11 cellular contexts compared by ENCODE assay signal in the genomic region with DNA sequence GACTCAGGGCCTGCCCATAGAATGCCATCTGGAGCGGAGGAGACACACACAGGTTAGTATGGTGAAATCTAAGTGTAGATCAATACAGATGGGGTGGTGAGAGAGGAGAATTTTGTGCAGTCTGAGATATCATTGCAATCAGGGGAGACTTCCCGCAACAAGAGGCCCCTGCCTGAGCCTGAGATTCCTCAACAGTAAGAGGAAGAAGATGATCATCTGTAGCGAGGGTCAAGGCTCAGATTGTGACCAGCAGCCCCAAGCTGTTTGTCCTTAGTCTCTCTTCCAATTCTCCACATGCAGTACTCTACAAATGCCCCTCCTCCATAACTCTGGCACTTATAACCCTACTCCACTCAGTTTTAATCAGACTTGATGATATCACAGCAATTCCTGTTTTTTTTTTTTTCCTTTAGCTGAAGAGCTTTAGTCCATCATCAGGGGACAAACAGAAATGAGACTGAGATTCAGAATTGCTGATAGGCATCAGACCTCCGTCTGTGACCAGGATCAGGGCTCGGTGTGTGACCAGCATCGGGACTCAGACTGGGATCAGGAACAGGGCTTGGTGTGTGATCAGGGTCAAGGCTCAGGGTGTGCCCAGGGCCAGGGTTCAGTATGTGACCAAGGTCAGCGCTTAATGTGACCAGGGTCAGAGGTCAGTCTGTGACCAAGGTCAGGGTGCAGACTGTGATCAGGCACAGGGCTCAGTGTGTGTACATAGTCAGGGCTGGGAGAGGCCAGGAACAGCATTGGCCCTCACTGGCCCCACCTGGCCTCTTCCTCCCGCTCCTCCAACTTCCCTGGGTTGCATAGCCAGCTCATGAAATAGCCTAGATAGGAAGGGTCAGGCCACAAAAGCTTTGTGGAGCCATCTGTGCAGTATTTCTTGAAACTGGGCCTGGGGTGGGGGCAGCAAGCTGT. TPM values are rescaled to one million over a fixed set of nuclear protein-coding genes. Genes with fewer than 3 reads are reported as not detected.
DNase-seq lines count a peak whose midpoint lies in the region; ATAC-seq, FAIRE-seq and TF ChIP-seq lines count a peak whose summit lies in the region.
"Had no signal": no experiment of that assay in that cellular context is flagged by ENCODE, and none has a peak within 500 bp of the region (broad histone marks: within the 10 kb centered on the region; RNA-seq: fewer than 3 reads in every experiment).

No MANE protein-coding gene starts in this region.

- no peak overlapping the region for H3K4me3 Mint-ChIP-seq in GM23338
- H3K4me3 Mint-ChIP-seq: activated naive CD4-positive, alpha-beta T cell treated with anti-CD3 and anti-CD28 coated beads, Interleukin-2, amount 50 U/mL, for 24 hours; T-helper 1 cell treated with Interleukin-12 subunit alpha and Interleukin-12 subunit beta and Interleukin-4 antibody, amounts not matched to agents 30 μg/mL and 1 μg/mL, for 36 hours had no signal

- H3K27ac ChIP-seq in kidney (ENCODE audit: low read depth in 2 of 2, low read length in 2 of 2) (peak overlapping the region in 1 of 2 donors; percentile 38), thoracic aorta (peak overlapping the region; percentile 93 to 95), GM23338 (ENCODE audit: low read depth) (no peak overlapping the region)

- no peak overlapping the region for H3K4me3 ChIP-seq in H7 (ENCODE audit: insufficient read depth, low read depth, low read length)
- peak overlapping the region; percentile 25 for H3K4me3 ChIP-seq in adipocyte (ENCODE audit: low read length)
- H3K4me3 ChIP-seq in kidney (ENCODE audit: low read length in 2 of 2), result no peak overlapping the region
- H3K4me3 ChIP-seq in thoracic aorta, result no peak overlapping the region
- no peak overlapping the region for H3K4me3 ChIP-seq in GM23338

- no peak for FAIRE-seq in kidney (lab: Jason Lieb, UNC)

- H3F3A ChIP-seq in GM23338 (replicated peaks; ENCODE audit: low read depth), result no peaks in the 10 kb centered on the region

- no peaks in the 10 kb centered on the region for H3K79me2 ChIP-seq in GM23338 (replicated peaks; ENCODE audit: insufficient read depth)

- H3K27me3 Mint-ChIP-seq in GM23338 (ENCODE audit: insufficient read depth, low read depth, poor library complexity), result peaks cover 8% of the 10 kb centered on the region
- H3K27me3 Mint-ChIP-seq: activated naive CD4-positive, alpha-beta T cell treated with anti-CD3 and anti-CD28 coated beads, Interleukin-2, amount 50 U/mL, for 24 hours had no signal

- peaks cover 19% of the 10 kb centered on the region for H3K4me1 Mint-ChIP-seq in GM23338

- ATAC-seq in thoracic aorta (ENCODE audit: insufficient number of reproducible peaks, low FRiP score, low read depth) (peak; percentile 8), GM18873 (IDR thresholded peaks at IDR 0.05; ENCODE audit: low FRiP score, unreplicated experiment) (no peak), GM23338 (no peak)

- H3K9ac ChIP-seq in adipocyte (ENCODE audit: low read length), result peak overlapping the region; percentile 2
- H3K9ac ChIP-seq in kidney (ENCODE audit: low read length in 2 of 2), result no peak overlapping the region

- no peaks in the 10 kb centered on the region for H3K9me3 Mint-ChIP-seq in GM23338
- H3K9me3 Mint-ChIP-seq: activated naive CD4-positive, alpha-beta T cell treated with anti-CD3 and anti-CD28 coated beads, Interleukin-2, amount 50 U/mL, for 24 hours; T-helper 1 cell treated with Interleukin-12 subunit alpha and Interleukin-12 subunit beta and Interleukin-4 antibody, amounts not matched to agents 30 μg/mL and 1 μg/mL, for 36 hours had no signal

- DNase-seq in H7, result peak; percentile 28
- no peak for DNase-seq in adipocyte (ENCODE audit: low read depth)
- DNase-seq in kidney, result peak; percentile 75
- DNase-seq in thoracic aorta (ENCODE audit: low spot score), result no peak
- no peak for DNase-seq in NCI-H1417 treated with DMSO at 0.1 percent for 48 hours (lab: John Stamatoyannopoulos, UW)
- no peak for DNase-seq in GM23338 (ENCODE audit: low spot score)
- DNase-seq: NCI-H2107; stimulated activated naive CD4-positive, alpha-beta T cell treated with Interleukin-2 at 50 U/mL for 16 hours had no signal

- intact Hi-C loops in kidney (cut with DNase I), result no loop called here

- H3K4me2 ChIP-seq in GM23338, result no peak overlapping the region

- H3K9me3 ChIP-seq in adipocyte (ENCODE audit: control insufficient read depth, low read length) (no peaks in the 10 kb centered on the region), kidney (ENCODE audit: control insufficient read depth in 1 of 2, low read length in 2 of 2) (no peaks in the 10 kb centered on the region), thoracic aorta (no peaks in the 10 kb centered on the region)

- H3K36me3 Mint-ChIP-seq in GM23338 (ENCODE audit: low read depth), result no peaks in the 10 kb centered on the region
- H3K36me3 Mint-ChIP-seq: activated naive CD4-positive, alpha-beta T cell treated with anti-CD3 and anti-CD28 coated beads, Interleukin-2, amount 50 U/mL, for 24 hours had no signal

- no peaks in the 10 kb centered on the region for H3K36me3 ChIP-seq in H7 (replicated peaks; ENCODE audit: control insufficient read depth, insufficient read depth, low read length)
- peaks cover 3% of the 10 kb centered on the region for H3K36me3 ChIP-seq in adipocyte (ENCODE audit: control insufficient read depth, insufficient read depth, low read length, severe bottlenecking)
- no peaks in the 10 kb centered on the region for H3K36me3 ChIP-seq in kidney (ENCODE audit: control insufficient read depth in 1 of 2, insufficient read depth in 2 of 2, low read length in 2 of 2)
- no peaks in the 10 kb centered on the region for H3K36me3 ChIP-seq in thoracic aorta
- no peaks in the 10 kb centered on the region for H3K36me3 ChIP-seq in GM23338 (ENCODE audit: insufficient read depth)

- no peak overlapping the region for H2AFZ ChIP-seq in GM23338

- H3K9me2 ChIP-seq in GM23338 (ENCODE audit: insufficient read depth), result no peaks in the 10 kb centered on the region

- H3K27ac Mint-ChIP-seq in GM23338, result no peak overlapping the region
- H3K27ac Mint-ChIP-seq: activated naive CD4-positive, alpha-beta T cell treated with anti-CD3 and anti-CD28 coated beads, Interleukin-2, amount 50 U/mL, for 24 hours; T-helper 1 cell treated with Interleukin-12 subunit alpha and Interleukin-12 subunit beta and Interleukin-4 antibody, amounts not matched to agents 30 μg/mL and 1 μg/mL, for 36 hours had no signal

- no peaks in the 10 kb centered on the region for H3K27me3 ChIP-seq in H7 (ENCODE audit: control insufficient read depth, insufficient read depth, low read length)
- H3K27me3 ChIP-seq in adipocyte (replicated peaks; ENCODE audit: control insufficient read depth, insufficient read depth, low read length), result no peaks in the 10 kb centered on the region
- no peaks in the 10 kb centered on the region for H3K27me3 ChIP-seq in thoracic aorta (replicated peaks; ENCODE audit: insufficient read depth)
- no peaks in the 10 kb centered on the region for H3K27me3 ChIP-seq in GM23338 (ENCODE audit: insufficient read depth)

- TF ChIP-seq CTCF in kidney (IDR thresholded peaks at IDR 0.05; ENCODE audit: borderline replicate concordance, extremely low read depth, insufficient read depth), result no peak
- TF ChIP-seq CTCF in thoracic aorta (IDR thresholded peaks at IDR 0.05), result no peak
- TF ChIP-seq CTCF in GM23338 (conservative IDR thresholded peaks at IDR 0.05; ENCODE audit: low read depth in 2 of 2), result no peak

- no peaks in the 10 kb centered on the region for H4K20me1 ChIP-seq in GM23338 (replicated peaks; ENCODE audit: insufficient read depth)

- H3K4me1 ChIP-seq in adipocyte (ENCODE audit: control insufficient read depth, insufficient read depth, low read length) (peaks cover 57% of the 10 kb centered on the region), kidney (ENCODE audit: control insufficient read depth in 1 of 2, insufficient read depth in 1 of 2, low read depth in 1 of 2, low read length in 2 of 2) (peaks cover 8 to 14% of the 10 kb centered on the region in 2 donors), thoracic aorta (ENCODE audit: control insufficient read depth in 1 of 2, low read depth in 2 of 2) (peaks cover 72 to 99% of the 10 kb centered on the region in 2 donors), GM23338 (ENCODE audit: insufficient read depth) (no peaks in the 10 kb centered on the region)

TF ChIP-seq in GM23338, 12 proteins besides CTCF, POLR2A, EP300 and RAD21:
- no peak for TF ChIP-seq EZH2phosphoT487 (IDR thresholded peaks at IDR 0.05; ENCODE audit: unreplicated experiment)
- no peak for TF ChIP-seq ZNF331 (CRISPR knock-in tag; IDR thresholded peaks at IDR 0.05; ENCODE audit: low read depth)
- TF ChIP-seq, protein P1, sequence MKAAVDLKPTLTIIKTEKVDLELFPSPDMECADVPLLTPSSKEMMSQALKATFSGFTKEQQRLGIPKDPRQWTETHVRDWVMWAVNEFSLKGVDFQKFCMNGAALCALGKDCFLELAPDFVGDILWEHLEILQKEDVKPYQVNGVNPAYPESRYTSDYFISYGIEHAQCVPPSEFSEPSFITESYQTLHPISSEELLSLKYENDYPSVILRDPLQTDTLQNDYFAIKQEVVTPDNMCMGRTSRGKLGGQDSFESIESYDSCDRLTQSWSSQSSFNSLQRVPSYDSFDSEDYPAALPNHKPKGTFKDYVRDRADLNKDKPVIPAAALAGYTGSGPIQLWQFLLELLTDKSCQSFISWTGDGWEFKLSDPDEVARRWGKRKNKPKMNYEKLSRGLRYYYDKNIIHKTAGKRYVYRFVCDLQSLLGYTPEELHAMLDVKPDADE (IDR thresholded peaks at IDR 0.05), result no peak
- TF ChIP-seq JUNB (IDR thresholded peaks at IDR 0.05; ENCODE audit: unreplicated experiment), result no peak

RNA-seq across cellular contexts. Expression of gene LOXL1, which starts 14.1 kb away (rescaled TPM):
- 11.8 and 18.4 TPM in 2 replicates for total RNA-seq in H7 (2014; rRNA removed; shearing (Covaris generic))
- total RNA-seq in kidney (33.2 TPM), thoracic aorta (100 to 1,000 TPM; 164 to 321 TPM)
- polyA plus RNA-seq in kidney (ENCODE audit: insufficient read depth, low read depth, low replicate concordance) (35.1 TPM), GM23338 (2016; fragmentation: Nextera tagmentation; extraction: Ambion mirVana) (6.9 and 10.3 TPM in 2 replicates)
- total RNA-seq in GM23338 (2014; rRNA removed; shearing (Covaris generic)), result 6.8 and 10.8 TPM in 2 replicates

RNA-seq across cellular contexts. Expression of gene STOML1, which starts 51.8 kb away (rescaled TPM):
- 10.5 and 13.6 TPM in 2 replicates for total RNA-seq in H7 (2014; rRNA removed; shearing (Covaris generic))
- total RNA-seq in kidney (22.2 TPM), thoracic aorta (10 to 100 TPM; 23.6 to 37.9 TPM)
- polyA plus RNA-seq in kidney (ENCODE audit: insufficient read depth, low read depth, low replicate concordance) (15.0 TPM), GM23338 (2016; fragmentation: Nextera tagmentation; extraction: Ambion mirVana) (1.5 and 2.3 TPM in 2 replicates)
- 2.4 and 2.7 TPM in 2 replicates for total RNA-seq in GM23338 (2014; rRNA removed; shearing (Covaris generic))

RNA-seq across cellular contexts. Expression of gene PML, which starts 54.2 kb away (rescaled TPM):
- 23.2 and 24.9 TPM in 2 replicates for total RNA-seq in H7 (2014; rRNA removed; shearing (Covaris generic))
- 82.9 TPM for total RNA-seq in kidney
- 19.6 TPM for polyA plus RNA-seq in kidney (ENCODE audit: insufficient read depth, low read depth, low replicate concordance)
- total RNA-seq in thoracic aorta, result 100 to 1,000 TPM in 1 of 2 donors, 10 to 100 TPM in 1; 77.2 to 138 TPM
- total RNA-seq in GM23338 (2014; rRNA removed; shearing (Covaris generic)), result 73.1 and 85.3 TPM in 2 replicates
- polyA plus RNA-seq in GM23338 (2016; fragmentation: Nextera tagmentation; extraction: Ambion mirVana), result 18.9 and 19.0 TPM in 2 replicates

Comparison
In these comparisons a context has a peak if more than half of its experiments do, and no peak if none do; other contexts are left out.
1. DNase-seq: peak in H7 (single experiment) and kidney (single experiment); none in adipocyte (single experiment), thoracic aorta (single experiment), NCI-H1417 treated with DMSO at 0.1 percent for 48 hours (single experiment) and GM23338 (single experiment).